Comparison of ENCODE assay signal across 8 cellular contexts in genomic region chr17:51056813-51057510, GRCh38.
A peak's percentile ranks its signal among the peaks of the same experiment; 100 is the strongest.
DNase-seq lines count a peak whose midpoint lies in the region; ATAC-seq, FAIRE-seq and TF ChIP-seq lines count a peak whose summit lies in the region.

No MANE protein-coding gene starts in this region.

- H3F3A ChIP-seq in SK-N-SH (replicated peaks; ENCODE audit: insufficient read depth) = peaks cover 29% of the 10 kb centered on the region

- H3K4me2 ChIP-seq in SK-N-SH = peak overlapping the region; percentile 39; the same call in 1 of the 2 replicates
- H3K4me2 ChIP-seq in endothelial cell of umbilical vein (ENCODE audit: insufficient read depth, low read length) = no peak overlapping the region

- no peaks in the 10 kb centered on the region for H4K20me1 ChIP-seq in SK-N-SH (ENCODE audit: insufficient read depth)
- H4K20me1 ChIP-seq in endothelial cell of umbilical vein (replicated peaks; ENCODE audit: control insufficient read depth, extremely low read depth, insufficient read depth, low read length) = no peaks in the 10 kb centered on the region

- DNase-seq in DMS53 (lab: John Stamatoyannopoulos, UW) (peak; percentile 69), KG1 (lab: John Stamatoyannopoulos, UW) (peak; percentile 35), SK-N-SH (peak; percentile 49), endothelial cell of umbilical vein (ENCODE audit: low read depth, low spot score) (peak; percentile 84), mesothelial cell of epicardium (ENCODE audit: low spot score in 2 of 2, unreplicated experiment in 2 of 2) (no peak), activated gamma-delta T cell (lab: John Stamatoyannopoulos, UW) (no peak)

- TF ChIP-seq RAD21 in SK-N-SH (IDR thresholded peaks at IDR 0.05; ENCODE audit: low read length) = peak; percentile 94

- H3K4me3 ChIP-seq in SK-N-SH (ENCODE audit: low read depth in 2 of 2, low read length in 1 of 2) (peak overlapping the region in 1 of 2 experiments; percentile 5; a peak in 1 of 4 replicates), endothelial cell of umbilical vein (replicated peaks in 1 of 3; ENCODE audit: insufficient read depth in 1 of 3, low read depth in 1 of 3, low read length in 3 of 3) (no peak overlapping the region)

- no TSS peak for BruUV-seq in endothelial cell of umbilical vein (replicated peaks; lab: Mats Ljungman, UMichigan)

- H3K4me1 ChIP-seq in SK-N-SH (ENCODE audit: control insufficient read depth in 1 of 2, insufficient read depth in 2 of 2, low read depth in 1 of 2, low read length in 1 of 2) (peaks cover 6 to 10% of the 10 kb centered on the region in 2 experiments; a peak in 3 of 4 replicates), endothelial cell of umbilical vein (ENCODE audit: control insufficient read depth, extremely low read depth, insufficient read depth, low read length) (peaks cover 16% of the 10 kb centered on the region)

- no peak overlapping the region for H3K4me3 Mint-ChIP-seq in mesothelial cell of epicardium

- H3K27me3 ChIP-seq in SK-N-SH (ENCODE audit: insufficient read depth) = no peaks in the 10 kb centered on the region
- H3K27me3 ChIP-seq in endothelial cell of umbilical vein (ENCODE audit: control insufficient read depth in 2 of 2, insufficient read depth in 2 of 2, low read length in 2 of 2) = no peaks in the 10 kb centered on the region

- H3K79me2 ChIP-seq in SK-N-SH (ENCODE audit: insufficient read depth) (peaks cover 85% of the 10 kb centered on the region), endothelial cell of umbilical vein (ENCODE audit: control insufficient read depth, insufficient read depth, low read length) (peaks cover 20% of the 10 kb centered on the region)

- no peak for TF ChIP-seq POLR2A in endothelial cell of umbilical vein (IDR thresholded peaks at IDR 0.05; ENCODE audit: low read depth, low read length)

- no peak overlapping the region for H2AFZ ChIP-seq in SK-N-SH (ENCODE audit: low read depth)
- no peak overlapping the region for H2AFZ ChIP-seq in endothelial cell of umbilical vein (ENCODE audit: low read depth, low read length)

- intact Hi-C loops in endothelial cell of umbilical vein (cut with micrococcal nuclease) = loop anchor here (1.0 to 5.0 kb wide), 3 partner anchors 56 to 96 kb away; partner anchors contain the start of gene NME1

- H3K9ac ChIP-seq in SK-N-SH (peak overlapping the region; percentile 15; the same call in 1 of the 2 replicates), endothelial cell of umbilical vein (replicated peaks; ENCODE audit: extremely low read depth, insufficient read depth, low read length) (no peak overlapping the region)

- H3K36me3 Mint-ChIP-seq in mesothelial cell of epicardium = no peaks in the 10 kb centered on the region

- H3K27ac ChIP-seq in 22Rv1 (no peak overlapping the region), SK-N-SH (ENCODE audit: low read depth in 2 of 2, low read length in 1 of 2) (peak overlapping the region; percentile 51 to 78), endothelial cell of umbilical vein (ENCODE audit: insufficient read depth, low read depth, low read length) (peak overlapping the region; percentile 2)

- peaks cover 14% of the 10 kb centered on the region for H3K4me1 Mint-ChIP-seq in mesothelial cell of epicardium

- peak overlapping the region; percentile 82 for H3K27ac Mint-ChIP-seq in mesothelial cell of epicardium

- POLR2A ChIA-PET in SK-N-SH (lab: Yijun Ruan, JAX) (interaction anchor here (1.4 kb wide), 1 partner anchor 191 kb away, joined by 4 read pairs; the partner anchor contains the start of gene TOB1), endothelial cell of umbilical vein (lab: Charles Lee) (no interaction called here)

- TF ChIP-seq CTCF in 22Rv1 (IDR thresholded peaks at IDR 0.05) (peak; percentile 73), SK-N-SH (IDR thresholded peaks at IDR 0.05) (peak; percentile 98), endothelial cell of umbilical vein (IDR thresholded peaks at IDR 0.05; ENCODE audit: extremely low read depth in 1 of 2, insufficient read depth in 1 of 2, low read depth in 1 of 2, low read length in 2 of 2) (peak; percentile 33 to 46), mesothelial cell of epicardium (IDR thresholded peaks at IDR 0.05; ENCODE audit: unreplicated experiment) (peak; percentile 51)

- H3K36me3 ChIP-seq in SK-N-SH (replicated peaks in 1 of 2; ENCODE audit: control insufficient read depth in 1 of 2, insufficient read depth in 2 of 2, low read length in 1 of 2) = peaks cover 0 to 8% of the 10 kb centered on the region in 2 experiments
- no peaks in the 10 kb centered on the region for H3K36me3 ChIP-seq in endothelial cell of umbilical vein (ENCODE audit: control insufficient read depth in 2 of 2, extremely low read depth in 1 of 2, insufficient read depth in 2 of 2, low read length in 2 of 2)

- no peak for ATAC-seq in GM18909 (IDR thresholded peaks at IDR 0.05; ENCODE audit: poor library complexity, unreplicated experiment)

- no peaks in the 10 kb centered on the region for H3K9me1 ChIP-seq in endothelial cell of umbilical vein (replicated peaks; ENCODE audit: control insufficient read depth, extremely low read depth, insufficient read depth, low read length)

- no peaks in the 10 kb centered on the region for H3K9me3 Mint-ChIP-seq in mesothelial cell of epicardium

- 88% methylated on average over 1 of the region's 1 CpG for WGBS in SK-N-SH (ENCODE audit: low lambda C conversion rate)

- dilution Hi-C loops in endothelial cell of umbilical vein (cut with MboI; ENCODE audit: extremely low pct_ligation_motif_present, low sequenced_read_pairs) = no loop called here

- H3K27me3 Mint-ChIP-seq in mesothelial cell of epicardium (ENCODE audit: low read depth) = no peaks in the 10 kb centered on the region

- H3K9me3 ChIP-seq in SK-N-SH = no peaks in the 10 kb centered on the region
- no peaks in the 10 kb centered on the region for H3K9me3 ChIP-seq in endothelial cell of umbilical vein (replicated peaks; ENCODE audit: control insufficient read depth, insufficient read depth, low read length)

- FAIRE-seq in endothelial cell of umbilical vein (lab: Jason Lieb, UNC) = peak; percentile 74

- 0 out of 4 replicates have a peak, but pooled peaks of 1 of the 2 experiments have one; percentile 6 for TF ChIP-seq EP300 in SK-N-SH (IDR thresholded peaks at IDR 0.05; ENCODE audit: borderline replicate concordance in 1 of 2, low read depth in 1 of 2, low read length in 1 of 2)

- H3K9me2 ChIP-seq in SK-N-SH = no peaks in the 10 kb centered on the region

- CTCF ChIA-PET in SK-N-SH (lab: Yijun Ruan, JAX) = interaction anchor here (0.6 to 13.4 kb wide), 60 partner anchors 11 to 1044 kb away, joined by 3 to 247 read pairs (median 4); partner anchors contain the start of genes NME1 and SPAG9
- CTCF ChIA-PET in endothelial cell of umbilical vein (lab: Charles Lee) = interaction anchor here (0.6 to 5.5 kb wide), 33 partner anchors 9 to 204 kb away, joined by 3 to 100 read pairs (median 6); partner anchors contain the start of genes NME1, NME2, SPAG9 and TOB1

TF ChIP-seq in SK-N-SH, 30 proteins besides CTCF, POLR2A, EP300 and RAD21 (continues in another document):
- no peak for TF ChIP-seq MAX (IDR thresholded peaks at IDR 0.05; ENCODE audit: low read depth)
- peak; percentile 68 for TF ChIP-seq TCF12 (IDR thresholded peaks at IDR 0.05)
- TF ChIP-seq YY1 (IDR thresholded peaks at IDR 0.05; ENCODE audit: low read depth) = no peak
- peak; percentile 90 for TF ChIP-seq SMC3 (IDR thresholded peaks at IDR 0.05; ENCODE audit: low read depth, low read length)
- peak; percentile 79 for TF ChIP-seq PBX3 (IDR thresholded peaks at IDR 0.05)
- peak; percentile 26; the same call in 1 of the 2 replicates for TF ChIP-seq JUND (IDR thresholded peaks at IDR 0.05)
- no peak for TF ChIP-seq ELF1 (IDR thresholded peaks at IDR 0.05)

TF ChIP-seq in endothelial cell of umbilical vein, 7 proteins besides CTCF, POLR2A, EP300 and RAD21:
- TF ChIP-seq GATA2 (IDR thresholded peaks at IDR 0.05; ENCODE audit: insufficient read depth, insufficient read length, low read depth, low read length) (peak; percentile 22), JUN (IDR thresholded peaks at IDR 0.05; ENCODE audit: borderline replicate concordance, insufficient read depth, insufficient read length, low read depth) (no peak)

Comparison
In these comparisons a context has a peak if more than half of its experiments do, and no peak if none do; other contexts are left out.
1. CTCF ChIP-seq: peak in every context shown above with its lines; median percentile 98 in SK-N-SH; 73 in 22Rv1; 51 in mesothelial cell of epicardium; 40 in endothelial cell of umbilical vein.
2. DNase-seq: peak in DMS53 (single experiment), KG1 (single experiment), SK-N-SH (single experiment) and endothelial cell of umbilical vein (single experiment); none in mesothelial cell of epicardium (0 of 2) and activated gamma-delta T cell (single experiment).